ENCODE assay signal across 10 cellular contexts in the genomic region with DNA sequence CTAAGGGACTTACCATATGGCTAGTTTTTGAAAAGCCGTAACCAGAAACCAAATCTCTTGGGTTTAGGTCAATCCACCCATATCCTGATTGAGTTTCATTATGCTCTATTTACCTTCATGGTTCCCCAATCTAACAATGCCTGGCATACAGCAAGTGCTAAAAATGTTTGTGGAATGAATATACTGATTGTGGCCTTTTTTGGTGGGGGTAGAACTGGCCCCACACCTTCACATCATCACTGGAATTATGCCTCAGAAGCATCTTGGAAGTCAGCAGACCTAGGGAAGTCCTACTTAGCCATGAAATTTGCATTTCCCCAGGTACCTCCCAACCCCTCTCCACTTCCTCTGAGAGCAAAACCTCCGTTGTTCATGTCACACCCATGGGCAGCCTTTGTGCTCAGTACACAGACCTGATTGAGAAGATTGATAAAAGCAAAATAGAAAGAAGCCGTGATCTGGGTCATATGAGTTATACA. TPM values are rescaled to one million over a fixed set of nuclear protein-coding genes. Genes with fewer than 3 reads are reported as not detected.
DNase-seq lines count a peak whose midpoint lies in the region; ATAC-seq and TF ChIP-seq lines count a peak whose summit lies in the region.
"Had no signal": no experiment of that assay in that cellular context is flagged by ENCODE, and none has a peak within 500 bp of the region (broad histone marks: within the 10 kb centered on the region; RNA-seq: fewer than 3 reads in every experiment).

No MANE protein-coding gene starts in this region.

- peaks cover 41% of the 10 kb centered on the region for H3K4me1 Mint-ChIP-seq in WTC11

- peaks cover 32% of the 10 kb centered on the region for H3K36me3 Mint-ChIP-seq in WTC11

- intact Hi-C loops in left ventricle myocardium inferior (cut with micrococcal nuclease) (no loop called here), cardiac septum (cut with DNase I) (no loop called here), transverse colon (cut with DNase I; ENCODE audit: low total_unique reads) (no loop called here)

- no peak for TF ChIP-seq EP300 in transverse colon (IDR thresholded peaks at IDR 0.05; ENCODE audit: low read depth)

- H3K4me1 ChIP-seq in left ventricle myocardium inferior (peaks cover 19% of the 10 kb centered on the region), transverse colon (peaks cover 0 to 14% (median 2%) of the 10 kb centered on the region in 4 donors)

- 51 to 69% methylated on average over 3 of the region's 3 CpGs for WGBS in transverse colon (ENCODE audit: low coverage in 1 of 2), 2 donors

- peak; percentile 73 for ATAC-seq in HG02870 (IDR thresholded peaks at IDR 0.05; ENCODE audit: unreplicated experiment)
- no peak for ATAC-seq in WTC11

- H3K27me3 Mint-ChIP-seq in WTC11 (ENCODE audit: low read depth) = no peaks in the 10 kb centered on the region

- TF ChIP-seq POLR2A in transverse colon (IDR thresholded peaks at IDR 0.05) = no peak
- no peak for TF ChIP-seq POLR2A in erythroblast (IDR thresholded peaks at IDR 0.05; ENCODE audit: low read length)

- TF ChIP-seq CTCF in left ventricle myocardium inferior (IDR thresholded peaks at IDR 0.05; ENCODE audit: borderline replicate concordance) (no peak), WTC11 (IDR thresholded peaks at IDR 0.05) (no peak), transverse colon (IDR thresholded peaks at IDR 0.05) (no peak)

- in situ Hi-C loops in transverse colon (cut with MboI; ENCODE audit: low pct_ligation_motif_present in 1 of 4, low pct_unique_long_range_greater_than_20kb in 1 of 4, low sequenced_read_pairs in 3 of 4) = no loop called here

- H3K4me3 ChIP-seq in left ventricle myocardium inferior (no peak overlapping the region), transverse colon (no peak overlapping the region)
- H3K4me3 ChIP-seq: SK-N-MC had no signal

- H3K36me3 ChIP-seq in left ventricle myocardium inferior (no peaks in the 10 kb centered on the region), transverse colon (no peaks in the 10 kb centered on the region)

- peaks cover 44% of the 10 kb centered on the region for H3K9me3 Mint-ChIP-seq in WTC11

- H3K27me3 ChIP-seq in left ventricle myocardium inferior (ENCODE audit: low read depth) = peaks cover 9% of the 10 kb centered on the region
- no peaks in the 10 kb centered on the region for H3K27me3 ChIP-seq in transverse colon

- POLR2A ChIA-PET in WTC11 (lab: Charles Lee) = no interaction called here

- H3K9me3 ChIP-seq in left ventricle myocardium inferior (replicated peaks) = peaks cover 24% of the 10 kb centered on the region
- peaks cover 3 to 9% of the 10 kb centered on the region in 2 donors for H3K9me3 ChIP-seq in transverse colon

- H3K27ac ChIP-seq in left ventricle myocardium inferior (replicated peaks) = peak overlapping the region; percentile 68
- H3K27ac ChIP-seq in transverse colon = peak overlapping the region in 3 of 4 donors; percentile 9 to 65 (median 64)
- H3K27ac ChIP-seq: SK-N-MC had no signal

- CTCF ChIA-PET in WTC11 (lab: Charles Lee) = interaction anchor here (1.3 kb wide), 1 partner anchor 11 kb away, joined by 3 read pairs; no protein-coding TSS in a partner anchor

- H3K27ac Mint-ChIP-seq in WTC11 = peak overlapping the region; percentile 20; the same call in 1 of the 2 replicates

- H3K4me3 Mint-ChIP-seq in WTC11 = no peak overlapping the region

- DNase-seq in left ventricle myocardium inferior (no peak), cardiac septum (ENCODE audit: low spot score) (no peak), WTC11 (ENCODE audit: low spot score) (no peak), transverse colon (peak; percentile 33), HK-2 (ENCODE audit: unreplicated experiment) (no peak), erythroblast (lab: John Stamatoyannopoulos, UW) (no peak)
- DNase-seq in activated CD8-positive, alpha-beta memory T cell treated with anti-CD3 and anti-CD28 coated beads, Interleukin-2, amount 50 U/mL, for 4 hours = no peak
- DNase-seq: islet precursor cell had no signal

TF ChIP-seq in WTC11, 78 proteins besides CTCF, POLR2A, EP300 and RAD21:
- TF ChIP-seq, protein P1, sequence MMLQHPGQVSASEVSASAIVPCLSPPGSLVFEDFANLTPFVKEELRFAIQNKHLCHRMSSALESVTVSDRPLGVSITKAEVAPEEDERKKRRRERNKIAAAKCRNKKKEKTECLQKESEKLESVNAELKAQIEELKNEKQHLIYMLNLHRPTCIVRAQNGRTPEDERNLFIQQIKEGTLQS (CRISPR knock-in tag; conservative IDR thresholded peaks at IDR 0.05) = no peak
- no peak for TF ChIP-seq ZNF317 (CRISPR knock-in tag; IDR thresholded peaks at IDR 0.05; ENCODE audit: borderline replicate concordance, low read depth)

RNA-seq across cellular contexts. Expression of a gene that starts 17.8 kb away (rescaled TPM):
- not detected for total RNA-seq in left ventricle myocardium inferior
- total RNA-seq in cardiac septum = 1.0 TPM
- 0.11 to 0.15 TPM (median 0.11 TPM) in 3 replicates for total RNA-seq in WTC11 (2021)
- total RNA-seq in transverse colon = 1 to 10 TPM in 3 of 4 donors, not detected in 1; 1.1 to 3.3 (median 3.2) TPM

RNA-seq across cellular contexts. Expression of a gene that starts 47.0 kb away (rescaled TPM):
- total RNA-seq in left ventricle myocardium inferior (1.3 TPM), cardiac septum (1.00 TPM), WTC11 (2021) (0.37 to 0.96 TPM (median 0.66 TPM) in 3 replicates), transverse colon (10 to 100 TPM in 2 of 4 donors, 1 to 10 TPM in 1, not detected in 1; 7.5 to 31.3 (median 17.6) TPM)
